ENCODE assay signal across 1 cellular context in the genomic region with DNA sequence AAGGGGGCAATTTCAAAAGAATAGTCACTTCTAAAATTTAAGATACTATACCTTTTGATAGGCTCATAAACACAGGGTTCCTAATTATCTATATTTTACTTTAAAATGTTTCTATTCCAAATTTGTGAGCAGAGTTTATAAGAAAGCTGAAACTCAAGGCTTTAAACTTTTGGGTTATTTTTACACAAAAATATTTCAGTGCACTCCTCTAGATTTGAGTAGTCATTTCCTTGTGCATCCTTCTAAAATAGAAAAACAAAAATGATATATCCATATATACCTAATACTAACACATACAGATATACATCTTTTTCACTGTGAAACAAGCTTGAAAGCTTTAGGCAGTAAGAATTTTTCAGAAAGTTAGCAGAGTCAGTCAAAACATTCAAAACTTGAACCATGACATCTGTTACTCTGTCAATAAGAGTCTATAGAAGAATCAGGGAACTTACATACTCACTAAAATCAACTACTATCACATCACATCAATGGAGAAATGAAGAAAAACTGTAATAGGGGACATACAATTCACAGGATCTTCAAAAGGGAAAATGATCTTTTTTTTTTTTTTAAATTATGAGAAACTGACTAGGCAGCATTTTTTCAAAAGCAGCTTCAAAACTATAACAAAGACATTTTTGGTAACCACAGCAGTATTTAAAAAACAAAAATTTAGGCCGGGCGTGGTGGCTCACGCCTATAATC.
TF ChIP-seq lines count a peak whose summit lies in the region.

No MANE protein-coding gene starts in this region.

TF ChIP-seq in HepG2, 621 proteins besides CTCF, POLR2A, EP300 and RAD21:
- 0 out of 4 replicates have a peak, but pooled peaks of 1 of the 2 experiments have one; percentile 20 for TF ChIP-seq MAFK (conservative IDR thresholded peaks at IDR 0.05 in 1 of 2, IDR thresholded peaks at IDR 0.05 in 1 of 2; ENCODE audit: low read length in 2 of 2)
- no peak for TF ChIP-seq GTF3A (CRISPR knock-in tag; conservative IDR thresholded peaks at IDR 0.05)
